In the genomic region with DNA sequence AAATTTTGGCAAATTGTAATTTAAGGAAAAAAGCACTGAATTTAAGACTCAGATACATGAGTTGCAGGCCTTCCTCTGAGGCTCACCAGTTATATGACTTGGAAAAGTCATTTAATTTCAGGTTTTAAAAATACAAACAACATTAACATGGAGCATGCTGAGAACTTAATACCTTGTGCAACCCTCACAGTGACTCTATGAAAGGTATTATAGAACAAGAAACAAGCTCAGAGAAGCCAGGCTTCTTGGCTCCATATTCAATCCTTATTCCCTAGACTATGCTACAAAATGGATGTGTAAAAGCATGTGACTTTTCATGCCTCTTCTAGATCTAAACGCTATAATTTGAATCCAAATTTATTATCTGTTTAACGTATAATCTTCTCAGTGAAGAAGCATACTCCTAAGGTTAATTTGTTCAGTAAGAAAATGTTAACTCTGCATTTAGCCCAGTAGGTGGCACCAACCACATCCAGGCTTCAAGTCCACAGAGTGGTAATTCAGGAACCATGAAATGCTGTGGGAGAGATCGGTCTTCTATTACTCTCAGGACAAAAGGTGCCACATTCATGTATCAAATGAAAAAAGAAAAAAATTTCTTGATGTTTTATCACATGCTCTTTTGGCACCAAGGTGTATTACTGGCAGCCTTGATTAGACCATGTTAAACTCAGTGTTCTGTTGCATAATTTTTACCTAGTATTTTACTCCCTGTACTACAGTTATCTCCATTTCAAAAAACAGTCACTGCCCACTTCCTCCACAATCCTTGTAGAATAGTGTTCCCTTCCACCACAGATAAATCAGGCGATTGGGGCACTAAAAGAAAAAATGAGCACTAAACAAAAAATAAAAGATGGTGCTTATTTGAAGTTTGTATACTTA, we compare ENCODE assay signal across 10 cellular contexts. TPM values are rescaled to one million over a fixed set of nuclear protein-coding genes. Genes with fewer than 3 reads are reported as not detected.
DNase-seq lines count a peak whose midpoint lies in the region; ATAC-seq, FAIRE-seq and TF ChIP-seq lines count a peak whose summit lies in the region.
"Had no signal": no experiment of that assay in that cellular context is flagged by ENCODE, and none has a peak within 500 bp of the region (broad histone marks: within the 10 kb centered on the region; RNA-seq: fewer than 3 reads in every experiment).

No MANE protein-coding gene starts in this region.

- H3K27ac ChIP-seq in OCI-LY7 (ENCODE audit: low read depth, low read length, poor library complexity, severe bottlenecking): no peak overlapping the region
- H3K27ac ChIP-seq in astrocyte (ENCODE audit: low read depth, low read length): no peak overlapping the region
- no peak overlapping the region for H3K27ac ChIP-seq in right atrium auricular region

- H3K4me3 ChIP-seq in OCI-LY7 (ENCODE audit: low read depth, low read length, poor library complexity, severe bottlenecking) (no peak overlapping the region), astrocyte (ENCODE audit: insufficient read depth, low read depth, low read length) (no peak overlapping the region), right atrium auricular region (peak overlapping the region in 1 of 2 donors; percentile 7)

- H3K4me2 ChIP-seq in OCI-LY7 (ENCODE audit: low read length): no peak overlapping the region
- H3K4me2 ChIP-seq in astrocyte (ENCODE audit: low read length): peak overlapping the region; percentile 45

- H3K27me3 Mint-ChIP-seq in astrocyte (ENCODE audit: low read depth, unreplicated experiment): peaks cover 4% of the 10 kb centered on the region
- H3K27me3 Mint-ChIP-seq: activated naive CD8-positive, alpha-beta T cell had no signal

- H3K4me1 ChIP-seq in OCI-LY7 (ENCODE audit: insufficient read depth, low read length, poor library complexity, severe bottlenecking) (no peaks in the 10 kb centered on the region), astrocyte (ENCODE audit: insufficient read depth, low read length) (no peaks in the 10 kb centered on the region), right atrium auricular region (peaks cover 0 to 8% of the 10 kb centered on the region in 2 donors)

- TF ChIP-seq EP300 in Ishikawa (IDR thresholded peaks at IDR 0.05; ENCODE audit: borderline replicate concordance): no peak

- no TSS peak for BruUV-seq in OCI-LY7 (replicated peaks; lab: Mats Ljungman, UMichigan)

- intact Hi-C loops in OCI-LY7 (cut with micrococcal nuclease; ENCODE audit: unreplicated experiment) (loop anchor here (10.0 kb wide), 1 partner anchor 619 kb away; no protein-coding TSS in a partner anchor), sciatic nerve (cut with DNase I) (no loop called here)

- H2AFZ ChIP-seq in OCI-LY7 (ENCODE audit: low read length) (no peak overlapping the region), astrocyte (ENCODE audit: low read depth, low read length) (no peak overlapping the region)

- TF ChIP-seq RAD21 in Ishikawa (IDR thresholded peaks at IDR 0.05; ENCODE audit: low read depth): peak; percentile 79

- H3K36me3 Mint-ChIP-seq in astrocyte (ENCODE audit: low read depth, unreplicated experiment): no peaks in the 10 kb centered on the region
- H3K36me3 Mint-ChIP-seq: activated naive CD8-positive, alpha-beta T cell had no signal

- TF ChIP-seq CTCF in OCI-LY7 (conservative IDR thresholded peaks at IDR 0.05; ENCODE audit: low read length) (peak; percentile 89), astrocyte (IDR thresholded peaks at IDR 0.05; ENCODE audit: insufficient read depth, low read depth, low read length) (peak; percentile 91), right atrium auricular region (IDR thresholded peaks at IDR 0.05) (peak; percentile 65 to 85)

- no peaks in the 10 kb centered on the region for H3K27me3 ChIP-seq in astrocyte (ENCODE audit: insufficient read depth, low read length)
- no peaks in the 10 kb centered on the region for H3K27me3 ChIP-seq in right atrium auricular region

- no peak overlapping the region for H3K4me3 Mint-ChIP-seq in astrocyte (ENCODE audit: unreplicated experiment)

- H3K9me3 Mint-ChIP-seq in astrocyte (ENCODE audit: unreplicated experiment): no peaks in the 10 kb centered on the region

- H4K20me1 ChIP-seq in OCI-LY7 (ENCODE audit: insufficient read depth, low read length) (no peaks in the 10 kb centered on the region), astrocyte (ENCODE audit: insufficient read depth, low read length) (no peaks in the 10 kb centered on the region)

- H3K79me2 ChIP-seq in OCI-LY7 (ENCODE audit: insufficient read depth, low read depth, low read length) (no peaks in the 10 kb centered on the region), astrocyte (ENCODE audit: insufficient read depth, low read length) (no peaks in the 10 kb centered on the region)

- DNase-seq in Daoy (ENCODE audit: low read depth) (peak; percentile 70), OCI-LY7 (ENCODE audit: low spot score) (peak; percentile 28), astrocyte (ENCODE audit: low read depth) (peak; percentile 52), right atrium auricular region (ENCODE audit: low spot score) (peak; percentile 62), sciatic nerve (ENCODE audit: low spot score) (no peak), NCI-H128 (lab: John Stamatoyannopoulos, UW; ENCODE audit: unreplicated experiment) (no peak)

- CTCF ChIA-PET in OCI-LY7 (lab: Charles Lee; ENCODE audit: unreplicated experiment): no interaction called here

- peaks cover 2% of the 10 kb centered on the region for H3K4me1 Mint-ChIP-seq in astrocyte (ENCODE audit: low read depth, unreplicated experiment)

- no peaks in the 10 kb centered on the region for H3K9me2 ChIP-seq in OCI-LY7 (ENCODE audit: insufficient read depth, low read length)

- no peaks in the 10 kb centered on the region for H3K9me3 ChIP-seq in OCI-LY7 (ENCODE audit: low read length)
- no peaks in the 10 kb centered on the region for H3K9me3 ChIP-seq in astrocyte (ENCODE audit: insufficient read depth, low read depth, low read length)
- no peaks in the 10 kb centered on the region for H3K9me3 ChIP-seq in right atrium auricular region

- no peak overlapping the region for H3K9ac ChIP-seq in astrocyte (ENCODE audit: low read length)

- H3K36me3 ChIP-seq in OCI-LY7 (ENCODE audit: insufficient read depth, low read length) (no peaks in the 10 kb centered on the region), astrocyte (ENCODE audit: insufficient read depth, low read length) (no peaks in the 10 kb centered on the region), right atrium auricular region (no peaks in the 10 kb centered on the region)

- H3K27ac Mint-ChIP-seq in astrocyte (ENCODE audit: unreplicated experiment): no peak overlapping the region
- H3K27ac Mint-ChIP-seq: activated naive CD8-positive, alpha-beta T cell had no signal

- POLR2A ChIA-PET in OCI-LY7 (lab: Charles Lee): no interaction called here

- peak; percentile 54 for FAIRE-seq in astrocyte (lab: Jason Lieb, UNC)

- ATAC-seq in GM21423 (IDR thresholded peaks at IDR 0.05; ENCODE audit: unreplicated experiment): peak; percentile 73
- peak; percentile 87 for ATAC-seq in sciatic nerve

TF ChIP-seq in Ishikawa, 13 proteins besides CTCF, POLR2A, EP300 and RAD21 (continues in another document):
- TF ChIP-seq NFIC (IDR thresholded peaks at IDR 0.05) (no peak), TCF12 (IDR thresholded peaks at IDR 0.05; ENCODE audit: low read depth) (no peak), YY1 (IDR thresholded peaks at IDR 0.05; ENCODE audit: low read depth) (no peak), EGR1 (IDR thresholded peaks at IDR 0.05) (no peak), CREB1 (IDR thresholded peaks at IDR 0.05; ENCODE audit: low read depth) (no peak), CEBPB (IDR thresholded peaks at IDR 0.05) (no peak)
- TF ChIP-seq, protein P1, sequence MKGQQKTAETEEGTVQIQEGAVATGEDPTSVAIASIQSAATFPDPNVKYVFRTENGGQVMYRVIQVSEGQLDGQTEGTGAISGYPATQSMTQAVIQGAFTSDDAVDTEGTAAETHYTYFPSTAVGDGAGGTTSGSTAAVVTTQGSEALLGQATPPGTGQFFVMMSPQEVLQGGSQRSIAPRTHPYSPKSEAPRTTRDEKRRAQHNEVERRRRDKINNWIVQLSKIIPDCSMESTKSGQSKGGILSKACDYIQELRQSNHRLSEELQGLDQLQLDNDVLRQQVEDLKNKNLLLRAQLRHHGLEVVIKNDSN (IDR thresholded peaks at IDR 0.05): no peak
- TF ChIP-seq, protein P2, sequence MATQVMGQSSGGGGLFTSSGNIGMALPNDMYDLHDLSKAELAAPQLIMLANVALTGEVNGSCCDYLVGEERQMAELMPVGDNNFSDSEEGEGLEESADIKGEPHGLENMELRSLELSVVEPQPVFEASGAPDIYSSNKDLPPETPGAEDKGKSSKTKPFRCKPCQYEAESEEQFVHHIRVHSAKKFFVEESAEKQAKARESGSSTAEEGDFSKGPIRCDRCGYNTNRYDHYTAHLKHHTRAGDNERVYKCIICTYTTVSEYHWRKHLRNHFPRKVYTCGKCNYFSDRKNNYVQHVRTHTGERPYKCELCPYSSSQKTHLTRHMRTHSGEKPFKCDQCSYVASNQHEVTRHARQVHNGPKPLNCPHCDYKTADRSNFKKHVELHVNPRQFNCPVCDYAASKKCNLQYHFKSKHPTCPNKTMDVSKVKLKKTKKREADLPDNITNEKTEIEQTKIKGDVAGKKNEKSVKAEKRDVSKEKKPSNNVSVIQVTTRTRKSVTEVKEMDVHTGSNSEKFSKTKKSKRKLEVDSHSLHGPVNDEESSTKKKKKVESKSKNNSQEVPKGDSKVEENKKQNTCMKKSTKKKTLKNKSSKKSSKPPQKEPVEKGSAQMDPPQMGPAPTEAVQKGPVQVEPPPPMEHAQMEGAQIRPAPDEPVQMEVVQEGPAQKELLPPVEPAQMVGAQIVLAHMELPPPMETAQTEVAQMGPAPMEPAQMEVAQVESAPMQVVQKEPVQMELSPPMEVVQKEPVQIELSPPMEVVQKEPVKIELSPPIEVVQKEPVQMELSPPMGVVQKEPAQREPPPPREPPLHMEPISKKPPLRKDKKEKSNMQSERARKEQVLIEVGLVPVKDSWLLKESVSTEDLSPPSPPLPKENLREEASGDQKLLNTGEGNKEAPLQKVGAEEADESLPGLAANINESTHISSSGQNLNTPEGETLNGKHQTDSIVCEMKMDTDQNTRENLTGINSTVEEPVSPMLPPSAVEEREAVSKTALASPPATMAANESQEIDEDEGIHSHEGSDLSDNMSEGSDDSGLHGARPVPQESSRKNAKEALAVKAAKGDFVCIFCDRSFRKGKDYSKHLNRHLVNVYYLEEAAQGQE (IDR thresholded peaks at IDR 0.05; ENCODE audit: low read depth): no peak
- TF ChIP-seq, protein P3, sequence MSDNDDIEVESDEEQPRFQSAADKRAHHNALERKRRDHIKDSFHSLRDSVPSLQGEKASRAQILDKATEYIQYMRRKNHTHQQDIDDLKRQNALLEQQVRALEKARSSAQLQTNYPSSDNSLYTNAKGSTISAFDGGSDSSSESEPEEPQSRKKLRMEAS (IDR thresholded peaks at IDR 0.05): no peak

RNA-seq across cellular contexts. Expression of gene CCDC196, which starts 9.3 kb away (rescaled TPM):
- not detected in 2 replicates for total RNA-seq in Daoy (2014; rRNA removed; shearing (Covaris generic))
- total RNA-seq in OCI-LY7 (2014; rRNA removed; shearing (Covaris generic)): not detected in 2 replicates
- total RNA-seq in OCI-LY7 (2022) (not detected in 2 replicates), astrocyte (not detected in 2 replicates), right atrium auricular region (not detected), sciatic nerve (not detected)
- total RNA-seq: temporal lobe had no signal

RNA-seq across cellular contexts. Expression of gene GPHN, which starts 12.5 kb away (rescaled TPM):
- total RNA-seq in Daoy (2014; rRNA removed; shearing (Covaris generic)): 13.4 and 21.9 TPM in 2 replicates
- total RNA-seq in OCI-LY7 (2014; rRNA removed; shearing (Covaris generic)): not detected in 2 replicates
- total RNA-seq in OCI-LY7 (2022) (not detected in 2 replicates), astrocyte (6.9 and 9.5 TPM in 2 replicates), right atrium auricular region (10 to 100 TPM; 14.9 TPM), sciatic nerve (24.4 TPM)

Comparison
In these comparisons a context has a peak if more than half of its experiments do, and no peak if none do; other contexts are left out.
1. DNase-seq: peak in Daoy (single experiment), OCI-LY7 (single experiment), astrocyte (single experiment) and right atrium auricular region (single experiment); none in sciatic nerve (single experiment) and NCI-H128 (single experiment).
2. Peak in every context shown above with its lines, with median percentiles within 50 percentile points of each other: CTCF ChIP-seq.